In genomic region chr4:184983660-184984356, GRCh38 we compare ENCODE assay signal across 9 cellular contexts. TPM values are rescaled to one million over a fixed set of nuclear protein-coding genes. Genes with fewer than 3 reads are reported as not detected.
DNase-seq lines count a peak whose midpoint lies in the region; ATAC-seq and TF ChIP-seq lines count a peak whose summit lies in the region.
"Had no signal": no experiment of that assay in that cellular context is flagged by ENCODE, and none has a peak within 500 bp of the region (broad histone marks: within the 10 kb centered on the region; RNA-seq: fewer than 3 reads in every experiment).

No MANE protein-coding gene starts in this region.

- H3K4me3 ChIP-seq in colonic mucosa = no peak overlapping the region

- no peak overlapping the region for H3K4me3 Mint-ChIP-seq in mesothelial cell of epicardium
- H3K4me3 Mint-ChIP-seq in stimulated activated effector memory CD8-positive, alpha-beta T cell treated with anti-CD3 and anti-CD28 coated beads, Interleukin-12 subunit alpha, Interleukin-12 subunit beta, amount 100 ng/mL, for 72 hours = no peak overlapping the region
- H3K4me3 Mint-ChIP-seq: natural killer cell had no signal

- H3K27me3 Mint-ChIP-seq in mesothelial cell of epicardium (ENCODE audit: low read depth) = peaks cover 9% of the 10 kb centered on the region

- ATAC-seq in HG02852 (IDR thresholded peaks at IDR 0.05; ENCODE audit: unreplicated experiment) = peak; percentile 57
- ATAC-seq in stimulated activated effector memory CD8-positive, alpha-beta T cell treated with anti-CD3 and anti-CD28 coated beads, Interleukin-12 subunit alpha, Interleukin-12 subunit beta, amount 100 ng/mL, for 72 hours = peak; percentile 67

- peak; percentile 5 for DNase-seq in NCI-H2196 (lab: John Stamatoyannopoulos, UW; ENCODE audit: unreplicated experiment)
- no peak for DNase-seq in NCI-H2196 treated with DMSO at 0.1 percent for 48 hours (lab: John Stamatoyannopoulos, UW; ENCODE audit: unreplicated experiment)
- DNase-seq in NCI-H187 (lab: John Stamatoyannopoulos, UW) = peak; percentile 14 to 42
- DNase-seq in activated CD4-positive, CD25-positive, alpha-beta regulatory T cell (lab: John Stamatoyannopoulos, UW) = peak; percentile 8 to 29 (median 20)
- DNase-seq in colonic mucosa = peak; percentile 61
- peak; percentile 36 to 65 for DNase-seq in mesothelial cell of epicardium (ENCODE audit: low spot score in 2 of 2, unreplicated experiment in 2 of 2)
- DNase-seq in stimulated activated effector memory CD8-positive, alpha-beta T cell treated with anti-CD3 and anti-CD28 coated beads, Interleukin-12 subunit alpha, Interleukin-12 subunit beta, amount 100 ng/mL, for 72 hours (ENCODE audit: low spot score in 2 of 2) = no peak
- DNase-seq: natural killer cell had no signal

- intact Hi-C loops in colonic mucosa (cut with DNase I) = no loop called here

- no peaks in the 10 kb centered on the region for H3K36me3 Mint-ChIP-seq in mesothelial cell of epicardium
- no peaks in the 10 kb centered on the region for H3K36me3 Mint-ChIP-seq in stimulated activated effector memory CD8-positive, alpha-beta T cell treated with anti-CD3 and anti-CD28 coated beads, Interleukin-12 subunit alpha, Interleukin-12 subunit beta, amount 100 ng/mL, for 72 hours
- H3K36me3 Mint-ChIP-seq: natural killer cell had no signal

- TF ChIP-seq CTCF in colonic mucosa (IDR thresholded peaks at IDR 0.05) (peak; percentile 28), mesothelial cell of epicardium (IDR thresholded peaks at IDR 0.05; ENCODE audit: unreplicated experiment) (peak; percentile 16)

- H3K27ac Mint-ChIP-seq in mesothelial cell of epicardium = no peak overlapping the region
- H3K27ac Mint-ChIP-seq in stimulated activated effector memory CD8-positive, alpha-beta T cell treated with anti-CD3 and anti-CD28 coated beads, Interleukin-12 subunit alpha, Interleukin-12 subunit beta, amount 100 ng/mL, for 72 hours = no peak overlapping the region
- H3K27ac Mint-ChIP-seq: natural killer cell had no signal

- H3K9ac ChIP-seq in colonic mucosa (ENCODE audit: low read depth in 2 of 2, low read length in 2 of 2) = no peak overlapping the region

- H3K9me3 ChIP-seq in colonic mucosa = no peaks in the 10 kb centered on the region

- no peaks in the 10 kb centered on the region for H3K4me1 Mint-ChIP-seq in mesothelial cell of epicardium
- peaks cover 6% of the 10 kb centered on the region for H3K4me1 Mint-ChIP-seq in stimulated activated effector memory CD8-positive, alpha-beta T cell treated with anti-CD3 and anti-CD28 coated beads, Interleukin-12 subunit alpha, Interleukin-12 subunit beta, amount 100 ng/mL, for 72 hours
- H3K4me1 Mint-ChIP-seq: natural killer cell had no signal

- no peaks in the 10 kb centered on the region for H3K4me1 ChIP-seq in colonic mucosa

- no peak overlapping the region for H3K27ac ChIP-seq in colonic mucosa

- no peaks in the 10 kb centered on the region for H3K9me3 Mint-ChIP-seq in mesothelial cell of epicardium
- no peaks in the 10 kb centered on the region for H3K9me3 Mint-ChIP-seq in stimulated activated effector memory CD8-positive, alpha-beta T cell treated with anti-CD3 and anti-CD28 coated beads, Interleukin-12 subunit alpha, Interleukin-12 subunit beta, amount 100 ng/mL, for 72 hours
- H3K9me3 Mint-ChIP-seq: natural killer cell had no signal

- H3K36me3 ChIP-seq in colonic mucosa = no peaks in the 10 kb centered on the region

- no peaks in the 10 kb centered on the region for H3K27me3 ChIP-seq in colonic mucosa

RNA-seq across cellular contexts. Expression of gene HELT, which starts 34.5 kb away (rescaled TPM):
- not detected for total RNA-seq in colonic mucosa
- not detected in 3 replicates for total RNA-seq in mesothelial cell of epicardium
- total RNA-seq: natural killer cell had no signal

Comparison
In these comparisons a context has a peak if more than half of its experiments do, and no peak if none do; other contexts are left out.
1. DNase-seq: peak in NCI-H2196 (single experiment), NCI-H187 (2 of 2), activated CD4-positive, CD25-positive, alpha-beta regulatory T cell (4 of 4), colonic mucosa (single experiment) and mesothelial cell of epicardium (2 of 2); none in NCI-H2196 treated with DMSO at 0.1 percent for 48 hours (single experiment) and stimulated activated effector memory CD8-positive, alpha-beta T cell treated with anti-CD3 and anti-CD28 coated beads, Interleukin-12 subunit alpha, Interleukin-12 subunit beta, amount 100 ng/mL, for 72 hours (0 of 2).